1 cellular context compared by ENCODE assay signal in genomic region chr13:20521388-20521787, GRCh38.
TF ChIP-seq lines count a peak whose summit lies in the region.

No MANE protein-coding gene starts in this region.

TF ChIP-seq in HepG2, 621 proteins besides CTCF, POLR2A, EP300 and RAD21 (continued from another document):
- TF ChIP-seq ZNF704 (CRISPR knock-in tag; IDR thresholded peaks at IDR 0.05; ENCODE audit: borderline replicate concordance) (no peak), AGO2 (optimal IDR thresholded peaks at IDR 0.05; ENCODE audit: low read depth, low read length) (no peak), ZNF687 (CRISPR knock-in tag; IDR thresholded peaks at IDR 0.05) (no peak), ZBTB26 (CRISPR knock-in tag; IDR thresholded peaks at IDR 0.05; ENCODE audit: borderline replicate concordance) (no peak)
TF ChIP-seq in HepG2: peak in this region for 2.
